ENCODE assay signal across 1 cellular context in the genomic region with DNA sequence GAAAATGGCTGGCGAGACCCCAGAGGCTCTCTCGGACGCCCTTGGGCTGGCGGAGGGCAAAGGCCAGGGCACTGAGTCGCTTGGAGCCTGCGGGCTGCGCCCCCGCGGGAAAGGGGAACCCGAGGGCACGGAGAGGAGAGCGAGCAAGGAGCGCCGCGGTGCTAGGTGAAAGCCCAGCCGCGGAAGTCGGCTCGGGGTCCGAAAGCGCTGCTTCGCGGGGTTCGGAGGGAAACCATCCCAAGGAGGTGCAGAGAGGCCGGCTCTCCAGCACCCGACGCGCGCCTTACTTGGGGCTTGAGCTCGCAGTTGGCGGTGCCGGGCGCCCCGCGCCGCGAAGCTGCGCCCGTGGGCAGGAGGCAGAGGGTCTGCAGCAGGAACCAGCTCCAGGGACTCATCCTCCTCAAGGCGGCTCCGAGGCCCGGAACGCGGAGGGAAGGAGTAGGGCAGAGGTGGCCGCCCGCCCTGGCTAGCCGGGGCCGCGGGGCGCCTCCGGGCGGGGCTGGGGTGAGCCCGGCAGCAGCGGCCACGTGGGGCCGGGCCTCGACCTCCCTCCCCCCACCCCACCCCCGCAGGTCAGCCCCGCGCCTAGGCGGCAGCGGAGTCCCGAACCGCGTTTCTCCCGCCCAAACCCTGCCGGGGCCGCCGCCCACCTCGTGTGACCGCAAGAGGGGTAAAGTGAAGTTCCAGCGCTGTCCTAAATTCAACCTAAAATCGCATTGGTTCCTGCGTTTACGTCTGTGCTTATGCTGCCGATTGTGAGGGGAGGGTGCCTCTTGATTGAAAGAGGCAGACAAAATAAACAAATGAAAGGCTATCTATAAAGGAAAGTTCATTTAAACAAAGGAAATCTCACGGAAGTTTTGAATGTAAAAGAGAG.
TF ChIP-seq lines count a peak whose summit lies in the region.

TRABD2A (minus strand) TSS at position 440 of the 877 bp plus-strand sequence; CDS start at position 395, 45 bp downstream.

TF ChIP-seq in GM12878, 131 proteins besides CTCF, POLR2A, EP300 and RAD21 (continued from another document):
- TF ChIP-seq, protein P1, sequence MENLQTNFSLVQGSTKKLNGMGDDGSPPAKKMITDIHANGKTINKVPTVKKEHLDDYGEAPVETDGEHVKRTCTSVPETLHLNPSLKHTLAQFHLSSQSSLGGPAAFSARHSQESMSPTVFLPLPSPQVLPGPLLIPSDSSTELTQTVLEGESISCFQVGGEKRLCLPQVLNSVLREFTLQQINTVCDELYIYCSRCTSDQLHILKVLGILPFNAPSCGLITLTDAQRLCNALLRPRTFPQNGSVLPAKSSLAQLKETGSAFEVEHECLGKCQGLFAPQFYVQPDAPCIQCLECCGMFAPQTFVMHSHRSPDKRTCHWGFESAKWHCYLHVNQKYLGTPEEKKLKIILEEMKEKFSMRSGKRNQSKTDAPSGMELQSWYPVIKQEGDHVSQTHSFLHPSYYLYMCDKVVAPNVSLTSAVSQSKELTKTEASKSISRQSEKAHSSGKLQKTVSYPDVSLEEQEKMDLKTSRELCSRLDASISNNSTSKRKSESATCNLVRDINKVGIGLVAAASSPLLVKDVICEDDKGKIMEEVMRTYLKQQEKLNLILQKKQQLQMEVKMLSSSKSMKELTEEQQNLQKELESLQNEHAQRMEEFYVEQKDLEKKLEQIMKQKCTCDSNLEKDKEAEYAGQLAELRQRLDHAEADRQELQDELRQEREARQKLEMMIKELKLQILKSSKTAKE (IDR thresholded peaks at IDR 0.05; ENCODE audit: low read depth, poor library complexity, severe bottlenecking) = no peak
- TF ChIP-seq ATF7 (IDR thresholded peaks at IDR 0.05; ENCODE audit: low read depth) (no peak), RFX5 (IDR thresholded peaks at IDR 0.05; ENCODE audit: low read depth, low read length) (no peak), MYC (IDR thresholded peaks at IDR 0.05; ENCODE audit: insufficient read depth, insufficient read length, insufficient replicate concordance, low read length, severe bottlenecking) (no peak)
